24 cellular contexts compared by ENCODE assay signal in the genomic region with DNA sequence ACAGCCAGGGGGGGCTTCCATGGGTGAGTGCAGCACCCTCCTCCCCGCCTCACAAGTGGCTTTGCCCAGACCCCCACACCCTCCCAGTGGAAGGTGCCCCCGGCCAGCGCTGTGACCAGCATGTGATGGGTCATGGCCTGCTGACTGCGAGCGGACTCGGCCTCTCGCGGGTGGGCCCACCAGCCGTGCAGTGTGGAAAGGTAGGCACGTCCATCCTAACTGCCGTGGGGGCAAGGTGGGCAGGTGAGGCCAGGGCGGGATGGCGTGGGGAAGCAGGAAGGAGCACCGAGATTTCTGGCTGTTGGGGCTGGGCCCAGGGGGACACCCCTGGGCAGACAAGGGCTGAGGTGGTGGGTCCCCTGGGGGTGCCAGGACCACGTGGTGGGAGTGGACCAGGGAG. TPM values are rescaled to one million over a fixed set of nuclear protein-coding genes. Genes with fewer than 3 reads are reported as not detected.
"Had no signal": no experiment of that assay in that cellular context is flagged by ENCODE, and none has a peak within 500 bp of the region (broad histone marks: within the 10 kb centered on the region; RNA-seq: fewer than 3 reads in every experiment).

No MANE protein-coding gene starts in this region.

- H3K9me3 Mint-ChIP-seq: dendritic cell treated with granulocyte-macrophage colony-stimulating factor and Interleukin-4, amounts not matched to agents 40 ng/mL and 50 ng/mL, for 4 days; effector memory CD8-positive, alpha-beta T cell; endodermal cell had no signal

- H3K9me3 ChIP-seq: colonic mucosa, esophagus squamous epithelium, gastrocnemius medialis, heart right ventricle, left lung, lower lobe of right lung had no signal

- H3K27ac Mint-ChIP-seq: dendritic cell treated with granulocyte-macrophage colony-stimulating factor and Interleukin-4, amounts not matched to agents 40 ng/mL and 50 ng/mL, for 4 days; effector memory CD8-positive, alpha-beta T cell; endodermal cell had no signal

- H3K4me3 ChIP-seq: colonic mucosa, esophagus squamous epithelium, gastrocnemius medialis, heart right ventricle, left lung, lower lobe of right lung had no signal

- H3K4me3 Mint-ChIP-seq: dendritic cell treated with granulocyte-macrophage colony-stimulating factor and Interleukin-4, amounts not matched to agents 40 ng/mL and 50 ng/mL, for 4 days; effector memory CD8-positive, alpha-beta T cell; endodermal cell had no signal

- H3K4me1 ChIP-seq: colonic mucosa, esophagus squamous epithelium, gastrocnemius medialis, heart right ventricle, left lung, lower lobe of right lung had no signal

- ATAC-seq: effector memory CD8-positive, alpha-beta T cell; esophagus mucosa; gastrocnemius medialis; heart right ventricle; left cardiac atrium; left lung; left ventricle myocardium superior; lower lobe of right lung had no signal

- H3K36me3 ChIP-seq: colonic mucosa, esophagus squamous epithelium, gastrocnemius medialis, heart right ventricle, left lung, lower lobe of right lung had no signal

- H3K4me1 Mint-ChIP-seq: endodermal cell had no signal

- H3K27me3 ChIP-seq: colonic mucosa had no signal

- DNase-seq: colonic mucosa; cortex of kidney; effector CD8-positive, alpha-beta T cell; effector memory CD8-positive, alpha-beta T cell; endodermal cell; erythroblast; esophagus squamous epithelium; foreskin fibroblast; foreskin melanocyte; gastrocnemius medialis; glutamatergic neuron; head of caudate nucleus; heart right ventricle; hippocampal formation; left cardiac atrium; left lung; left ventricle myocardium superior; lower lobe of right lung; mesendoderm; midbrain had no signal

- H3K27ac ChIP-seq: colonic mucosa, epithelial cell of prostate, esophagus squamous epithelium, gastrocnemius medialis, heart right ventricle, left lung, lower lobe of right lung had no signal

RNA-seq across cellular contexts. Expression of a gene that starts 12.1 kb away (rescaled TPM):
- polyA plus RNA-seq: heart right ventricle, keratinocyte had no signal

RNA-seq across cellular contexts. Expression of a gene that starts 14.8 kb away (rescaled TPM):
- polyA plus RNA-seq: keratinocyte had no signal

RNA-seq across cellular contexts. Expression of a gene that starts 24.1 kb away (rescaled TPM):
- polyA plus RNA-seq: heart right ventricle, keratinocyte had no signal

RNA-seq across cellular contexts. Expression of a gene that starts 47.9 kb away (rescaled TPM):
- polyA plus RNA-seq: heart right ventricle, keratinocyte had no signal
